In genomic region chr1:18901952-18902522, GRCh38 we compare ENCODE assay signal across 1 cellular context.
A peak's percentile ranks its signal among the peaks of the same experiment; 100 is the strongest.
TF ChIP-seq lines count a peak whose summit lies in the region.

No MANE protein-coding gene starts in this region.

TF ChIP-seq in K562, 482 proteins besides CTCF, POLR2A, EP300 and RAD21 (continued from another document):
- TF ChIP-seq, protein P1, sequence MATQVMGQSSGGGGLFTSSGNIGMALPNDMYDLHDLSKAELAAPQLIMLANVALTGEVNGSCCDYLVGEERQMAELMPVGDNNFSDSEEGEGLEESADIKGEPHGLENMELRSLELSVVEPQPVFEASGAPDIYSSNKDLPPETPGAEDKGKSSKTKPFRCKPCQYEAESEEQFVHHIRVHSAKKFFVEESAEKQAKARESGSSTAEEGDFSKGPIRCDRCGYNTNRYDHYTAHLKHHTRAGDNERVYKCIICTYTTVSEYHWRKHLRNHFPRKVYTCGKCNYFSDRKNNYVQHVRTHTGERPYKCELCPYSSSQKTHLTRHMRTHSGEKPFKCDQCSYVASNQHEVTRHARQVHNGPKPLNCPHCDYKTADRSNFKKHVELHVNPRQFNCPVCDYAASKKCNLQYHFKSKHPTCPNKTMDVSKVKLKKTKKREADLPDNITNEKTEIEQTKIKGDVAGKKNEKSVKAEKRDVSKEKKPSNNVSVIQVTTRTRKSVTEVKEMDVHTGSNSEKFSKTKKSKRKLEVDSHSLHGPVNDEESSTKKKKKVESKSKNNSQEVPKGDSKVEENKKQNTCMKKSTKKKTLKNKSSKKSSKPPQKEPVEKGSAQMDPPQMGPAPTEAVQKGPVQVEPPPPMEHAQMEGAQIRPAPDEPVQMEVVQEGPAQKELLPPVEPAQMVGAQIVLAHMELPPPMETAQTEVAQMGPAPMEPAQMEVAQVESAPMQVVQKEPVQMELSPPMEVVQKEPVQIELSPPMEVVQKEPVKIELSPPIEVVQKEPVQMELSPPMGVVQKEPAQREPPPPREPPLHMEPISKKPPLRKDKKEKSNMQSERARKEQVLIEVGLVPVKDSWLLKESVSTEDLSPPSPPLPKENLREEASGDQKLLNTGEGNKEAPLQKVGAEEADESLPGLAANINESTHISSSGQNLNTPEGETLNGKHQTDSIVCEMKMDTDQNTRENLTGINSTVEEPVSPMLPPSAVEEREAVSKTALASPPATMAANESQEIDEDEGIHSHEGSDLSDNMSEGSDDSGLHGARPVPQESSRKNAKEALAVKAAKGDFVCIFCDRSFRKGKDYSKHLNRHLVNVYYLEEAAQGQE (CRISPR knock-in tag; IDR thresholded peaks at IDR 0.05; ENCODE audit: low read depth): peak; percentile 70; the same call in 1 of the 2 replicates
- TF ChIP-seq ZZZ3 (IDR thresholded peaks at IDR 0.05): no peak
- TF ChIP-seq RBM22 (IDR thresholded peaks at IDR 0.05; ENCODE audit: low read depth, low read length, poor library complexity, severe bottlenecking): no peak
- peak; percentile 32; the same call in 1 of the 2 replicates for TF ChIP-seq ZNF830 (CRISPR knock-in tag; IDR thresholded peaks at IDR 0.05)
- peak; percentile 80 for TF ChIP-seq SIN3B (IDR thresholded peaks at IDR 0.05; ENCODE audit: low read depth)
- TF ChIP-seq ZBTB7A (IDR thresholded peaks at IDR 0.05; ENCODE audit: borderline replicate concordance, control insufficient read depth, low read depth, low read length): peak; percentile 55; the same call in 1 of the 2 replicates
- peak; percentile 45; the same call in 1 of the 2 replicates for TF ChIP-seq MEF2A (IDR thresholded peaks at IDR 0.05; ENCODE audit: control insufficient read depth, low read depth, low read length)
- 0 out of 2 replicates have a peak, but pooled peaks have one; percentile 21 for TF ChIP-seq NR1H2 (CRISPR knock-in tag; IDR thresholded peaks at IDR 0.05)
- 0 out of 2 replicates have a peak, but pooled peaks have one; percentile 71 for TF ChIP-seq GTF2E2 (tag; IDR thresholded peaks at IDR 0.05)
- 0 out of 2 replicates have a peak, but pooled peaks have one; percentile 21 for TF ChIP-seq ZC3H4 (CRISPR knock-in tag; IDR thresholded peaks at IDR 0.05; ENCODE audit: borderline replicate concordance)
- no peak for TF ChIP-seq ZNF699 (CRISPR knock-in tag; IDR thresholded peaks at IDR 0.05; ENCODE audit: insufficient replicate concordance)
- TF ChIP-seq SIN3A (IDR thresholded peaks at IDR 0.05; ENCODE audit: borderline replicate concordance in 2 of 2, control insufficient read depth in 1 of 2, low read depth in 2 of 2, low read length in 2 of 2): peak in 1 of 2 experiments; percentile 41; a peak in 1 of 4 replicates
- TF ChIP-seq HDAC6 (IDR thresholded peaks at IDR 0.05; ENCODE audit: low read depth, low read length): no peak
- TF ChIP-seq CREB1 (IDR thresholded peaks at IDR 0.05): no peak
- peak; percentile 11; the same call in 1 of the 2 replicates for TF ChIP-seq CREB1 (CRISPR knock-in tag; IDR thresholded peaks at IDR 0.05)
- TF ChIP-seq CUX1 (CRISPR knock-in tag; IDR thresholded peaks at IDR 0.05): 0 out of 2 replicates have a peak, but pooled peaks have one; percentile 20
- TF ChIP-seq THAP12 (CRISPR knock-in tag; IDR thresholded peaks at IDR 0.05): peak; percentile 44; the same call in 1 of the 2 replicates
- TF ChIP-seq, protein P2, sequence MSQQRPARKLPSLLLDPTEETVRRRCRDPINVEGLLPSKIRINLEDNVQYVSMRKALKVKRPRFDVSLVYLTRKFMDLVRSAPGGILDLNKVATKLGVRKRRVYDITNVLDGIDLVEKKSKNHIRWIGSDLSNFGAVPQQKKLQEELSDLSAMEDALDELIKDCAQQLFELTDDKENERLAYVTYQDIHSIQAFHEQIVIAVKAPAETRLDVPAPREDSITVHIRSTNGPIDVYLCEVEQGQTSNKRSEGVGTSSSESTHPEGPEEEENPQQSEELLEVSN (IDR thresholded peaks at IDR 0.05; ENCODE audit: borderline replicate concordance in 1 of 2, extremely low read depth in 1 of 2, insufficient read depth in 1 of 2, insufficient read length in 1 of 2, low read depth in 1 of 2, low read length in 1 of 2, poor library complexity in 1 of 2, severe bottlenecking in 1 of 2): peak in 1 of 2 experiments; percentile 58
- TF ChIP-seq, protein P3, sequence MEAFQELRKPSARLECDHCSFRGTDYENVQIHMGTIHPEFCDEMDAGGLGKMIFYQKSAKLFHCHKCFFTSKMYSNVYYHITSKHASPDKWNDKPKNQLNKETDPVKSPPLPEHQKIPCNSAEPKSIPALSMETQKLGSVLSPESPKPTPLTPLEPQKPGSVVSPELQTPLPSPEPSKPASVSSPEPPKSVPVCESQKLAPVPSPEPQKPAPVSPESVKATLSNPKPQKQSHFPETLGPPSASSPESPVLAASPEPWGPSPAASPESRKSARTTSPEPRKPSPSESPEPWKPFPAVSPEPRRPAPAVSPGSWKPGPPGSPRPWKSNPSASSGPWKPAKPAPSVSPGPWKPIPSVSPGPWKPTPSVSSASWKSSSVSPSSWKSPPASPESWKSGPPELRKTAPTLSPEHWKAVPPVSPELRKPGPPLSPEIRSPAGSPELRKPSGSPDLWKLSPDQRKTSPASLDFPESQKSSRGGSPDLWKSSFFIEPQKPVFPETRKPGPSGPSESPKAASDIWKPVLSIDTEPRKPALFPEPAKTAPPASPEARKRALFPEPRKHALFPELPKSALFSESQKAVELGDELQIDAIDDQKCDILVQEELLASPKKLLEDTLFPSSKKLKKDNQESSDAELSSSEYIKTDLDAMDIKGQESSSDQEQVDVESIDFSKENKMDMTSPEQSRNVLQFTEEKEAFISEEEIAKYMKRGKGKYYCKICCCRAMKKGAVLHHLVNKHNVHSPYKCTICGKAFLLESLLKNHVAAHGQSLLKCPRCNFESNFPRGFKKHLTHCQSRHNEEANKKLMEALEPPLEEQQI (IDR thresholded peaks at IDR 0.05): no peak
- TF ChIP-seq HMGN3 (IDR thresholded peaks at IDR 0.05; ENCODE audit: borderline replicate concordance, extremely low read depth, insufficient read length, low read depth, low read length): peak; percentile 48
- peak; percentile 10 for TF ChIP-seq HNRNPLL (IDR thresholded peaks at IDR 0.05; ENCODE audit: low read depth, low read length, poor library complexity, severe bottlenecking)
- TF ChIP-seq PHF8 (IDR thresholded peaks at IDR 0.05; ENCODE audit: borderline replicate concordance, low read length): peak; percentile 51; the same call in 1 of the 2 replicates
- no peak for TF ChIP-seq ID3 (CRISPR knock-in tag; IDR thresholded peaks at IDR 0.05)
- TF ChIP-seq ID3 (tag; IDR thresholded peaks at IDR 0.05): 0 out of 2 replicates have a peak, but pooled peaks have one; percentile 39
